In genomic region chr7:45684910-45685618, GRCh38 we compare ENCODE assay signal across 1 cellular context.
TF ChIP-seq lines count a peak whose summit lies in the region.

No MANE protein-coding gene starts in this region.

TF ChIP-seq in IMR-90, 13 proteins besides CTCF, POLR2A, EP300 and RAD21 (continued from another document):
- TF ChIP-seq BHLHE40 (IDR thresholded peaks at IDR 0.05; ENCODE audit: low read depth, low read length) (no peak), USF2 (IDR thresholded peaks at IDR 0.05; ENCODE audit: low read depth, low read length) (no peak), CEBPB (IDR thresholded peaks at IDR 0.05; ENCODE audit: low read depth, low read length) (no peak), RFX5 (IDR thresholded peaks at IDR 0.05; ENCODE audit: low read depth, low read length) (no peak), MAFK (IDR thresholded peaks at IDR 0.05; ENCODE audit: low read depth, low read length) (no peak), NFE2L2 (IDR thresholded peaks at IDR 0.05; ENCODE audit: low read depth, low read length) (no peak), ELK1 (IDR thresholded peaks at IDR 0.05; ENCODE audit: borderline replicate concordance, low read depth, low read length) (no peak), RCOR1 (IDR thresholded peaks at IDR 0.05; ENCODE audit: insufficient replicate concordance, low read length) (no peak), SMC3 (IDR thresholded peaks at IDR 0.05; ENCODE audit: low read depth, low read length) (no peak), CHD1 (IDR thresholded peaks at IDR 0.05; ENCODE audit: low read depth, low read length) (no peak), MAZ (IDR thresholded peaks at IDR 0.05; ENCODE audit: borderline replicate concordance, low read depth, low read length) (no peak)
